ENCODE assay signal across 8 cellular contexts in genomic region chr17:45147581-45148182, GRCh38. TPM values are rescaled to one million over a fixed set of nuclear protein-coding genes. Genes with fewer than 3 reads are reported as not detected.
A peak's percentile ranks its signal among the peaks of the same experiment; 100 is the strongest.
DNase-seq lines count a peak whose midpoint lies in the region; ATAC-seq and TF ChIP-seq lines count a peak whose summit lies in the region.

No MANE protein-coding gene starts in this region.

- no peaks in the 10 kb centered on the region for H3K9me2 ChIP-seq in OCI-LY7 (ENCODE audit: insufficient read depth, low read length)

- H3K9me3 ChIP-seq in OCI-LY7 (ENCODE audit: low read length) (no peaks in the 10 kb centered on the region), esophagus (ENCODE audit: control insufficient read depth in 2 of 2, insufficient read depth in 1 of 2, low read depth in 1 of 2, low read length in 1 of 2) (no peaks in the 10 kb centered on the region), mucosa of stomach (ENCODE audit: control insufficient read depth, low read length) (no peaks in the 10 kb centered on the region)

- H3K4me3 ChIP-seq in OCI-LY7 (ENCODE audit: low read depth, low read length, poor library complexity, severe bottlenecking), result peak overlapping the region; percentile 75
- peak overlapping the region; percentile 58 to 59 for H3K4me3 ChIP-seq in esophagus (ENCODE audit: low read depth in 1 of 2, low read length in 2 of 2)
- H3K4me3 ChIP-seq in mucosa of stomach (ENCODE audit: low read length), result peak overlapping the region; percentile 95

- H3K9me3 Mint-ChIP-seq in IgD-negative memory B cell, result no peaks in the 10 kb centered on the region

- peak overlapping the region; percentile 92 for H3K9ac ChIP-seq in mucosa of stomach (ENCODE audit: low read length)

- H3K4me2 ChIP-seq in OCI-LY7 (ENCODE audit: low read length), result peak overlapping the region; percentile 95

- H3K27ac Mint-ChIP-seq in IgD-negative memory B cell, result peak overlapping the region; percentile 100

- no peak for ATAC-seq in HG03039 (IDR thresholded peaks at IDR 0.05; ENCODE audit: unreplicated experiment)

- no peaks in the 10 kb centered on the region for H3K27me3 Mint-ChIP-seq in IgD-negative memory B cell

- no peaks in the 10 kb centered on the region for H3K36me3 Mint-ChIP-seq in IgD-negative memory B cell

- H3K79me2 ChIP-seq in OCI-LY7 (ENCODE audit: insufficient read depth, low read depth, low read length), result peaks cover 16% of the 10 kb centered on the region; the same call in 1 of the 2 replicates

- CTCF ChIA-PET in OCI-LY7 (lab: Charles Lee; ENCODE audit: unreplicated experiment), result interaction anchor here (0.6 kb wide), 1 partner anchor 210 kb away, joined by 5 read pairs; no protein-coding TSS in a partner anchor

- 0% methylated on average over 34 to 38 of the region's 38 CpGs for WGBS in esophagus, 2 donors

- peaks cover 33 to 41% (median 38%) of the 10 kb centered on the region in 3 donors for H3K4me1 Mint-ChIP-seq in IgD-negative memory B cell

- H4K20me1 ChIP-seq in OCI-LY7 (ENCODE audit: insufficient read depth, low read length), result peaks cover 15% of the 10 kb centered on the region; the same call in 1 of the 2 replicates

- H3K4me1 ChIP-seq in OCI-LY7 (ENCODE audit: insufficient read depth, low read length, poor library complexity, severe bottlenecking), result peaks cover 46% of the 10 kb centered on the region
- peaks cover 2 to 5% of the 10 kb centered on the region in 2 donors for H3K4me1 ChIP-seq in esophagus (ENCODE audit: control insufficient read depth in 2 of 2, insufficient read depth in 2 of 2, low read length in 1 of 2)
- peaks cover 42% of the 10 kb centered on the region for H3K4me1 ChIP-seq in mucosa of stomach (ENCODE audit: control insufficient read depth, insufficient read depth, low read length)

- intact Hi-C loops in OCI-LY7 (cut with micrococcal nuclease; ENCODE audit: unreplicated experiment), result loop anchor here (1.0 kb wide), 2 partner anchors 12 to 14 kb away; partner anchors contain the start of genes ACBD4 and HEXIM2

- no peaks in the 10 kb centered on the region for H3K27me3 ChIP-seq in esophagus (ENCODE audit: control insufficient read depth in 1 of 2, insufficient read depth in 2 of 2, low read length in 2 of 2)
- no peaks in the 10 kb centered on the region for H3K27me3 ChIP-seq in mucosa of stomach (ENCODE audit: control insufficient read depth, insufficient read depth, low read length)

- TF ChIP-seq CTCF in OCI-LY7 (conservative IDR thresholded peaks at IDR 0.05; ENCODE audit: low read length), result no peak

- H3K4me3 Mint-ChIP-seq in IgD-negative memory B cell, result peak overlapping the region; percentile 96 to 98 (median 98)

- peak; percentile 95 for DNase-seq in DMS79 treated with DMSO at 0.1 percent for 48 hours (lab: John Stamatoyannopoulos, UW)
- DNase-seq in OCI-LY7 (ENCODE audit: low spot score), result peak; percentile 98
- DNase-seq in activated T-cell treated with anti-CD3 and anti-CD28 coated beads, Interleukin-2, amount 50 U/mL, for 1 hour, result peak; percentile 79
- peak; percentile 66 for DNase-seq in stimulated activated CD8-positive, alpha-beta memory T cell treated with anti-CD3 and anti-CD28 coated beads, Interleukin-7, amount 100 ng/mL, for 4 hours (ENCODE audit: low read depth in 2 of 2)

- POLR2A ChIA-PET in OCI-LY7 (lab: Charles Lee), result interaction anchor here (0.7 to 2.2 kb wide), 5 partner anchors 11 to 261 kb away, joined by 3 to 17 read pairs (median 4); partner anchors contain the start of gene HEXIM2

- no TSS peak for BruUV-seq in OCI-LY7 (replicated peaks; lab: Mats Ljungman, UMichigan)

- H3K27ac ChIP-seq in OCI-LY7 (ENCODE audit: low read depth, low read length, poor library complexity, severe bottlenecking) (peak overlapping the region; percentile 88), esophagus (ENCODE audit: low read depth in 2 of 2, low read length in 1 of 2) (peak overlapping the region; percentile 97 to 98)

- peak overlapping the region; percentile 84; the same call in 1 of the 2 replicates for H2AFZ ChIP-seq in OCI-LY7 (ENCODE audit: low read length)

- H3K36me3 ChIP-seq in OCI-LY7 (ENCODE audit: insufficient read depth, low read length), result no peaks in the 10 kb centered on the region
- no peaks in the 10 kb centered on the region for H3K36me3 ChIP-seq in esophagus (ENCODE audit: control insufficient read depth in 2 of 2, insufficient read depth in 2 of 2, low read length in 1 of 2)
- no peaks in the 10 kb centered on the region for H3K36me3 ChIP-seq in mucosa of stomach (ENCODE audit: control insufficient read depth, insufficient read depth, low read length)

RNA-seq across cellular contexts. Expression of gene HEXIM1, which starts 0.6 kb away (rescaled TPM):
- polyA plus RNA-seq in IgD-negative memory B cell (3.6 TPM), esophagus (10 to 100 TPM; 20.4 to 24.2 TPM)
- 12.1 and 13.9 TPM in 2 replicates for total RNA-seq in OCI-LY7 (2014; rRNA removed; shearing (Covaris generic))
- 16.4 and 17.2 TPM in 2 replicates for total RNA-seq in OCI-LY7 (2022)

RNA-seq across cellular contexts. Expression of gene ACBD4, which starts 12.2 kb away (rescaled TPM):
- 17.6 TPM for polyA plus RNA-seq in IgD-negative memory B cell
- 14.6 and 14.8 TPM in 2 replicates for total RNA-seq in OCI-LY7 (2014; rRNA removed; shearing (Covaris generic))
- 22.2 and 24.0 TPM in 2 replicates for total RNA-seq in OCI-LY7 (2022)
- polyA plus RNA-seq in esophagus, result 1 to 10 TPM; 5.9 to 8.8 TPM

RNA-seq across cellular contexts. Expression of gene HEXIM2, which starts 14.0 kb away (rescaled TPM):
- polyA plus RNA-seq in IgD-negative memory B cell (6.3 TPM), esophagus (1 to 10 TPM; 3.7 to 4.5 TPM)
- total RNA-seq in OCI-LY7 (2014; rRNA removed; shearing (Covaris generic)), result 8.6 and 9.3 TPM in 2 replicates
- total RNA-seq in OCI-LY7 (2022), result 9.7 and 11.1 TPM in 2 replicates

RNA-seq across cellular contexts. Expression of gene PLCD3, which starts 15.4 kb away (rescaled TPM):
- polyA plus RNA-seq in IgD-negative memory B cell, result not detected
- 1.4 and 3.6 TPM in 2 replicates for total RNA-seq in OCI-LY7 (2014; rRNA removed; shearing (Covaris generic))
- total RNA-seq in OCI-LY7 (2022), result 1.7 and 4.6 TPM in 2 replicates
- polyA plus RNA-seq in esophagus, result 10 to 100 TPM; 34.2 to 47.3 TPM
